In genomic region chr9:103837940-103838339, GRCh38 we compare ENCODE assay signal across 17 cellular contexts.
DNase-seq lines count a peak whose midpoint lies in the region; ATAC-seq and TF ChIP-seq lines count a peak whose summit lies in the region.
"Had no signal": no experiment of that assay in that cellular context is flagged by ENCODE, and none has a peak within 500 bp of the region (broad histone marks: within the 10 kb centered on the region; RNA-seq: fewer than 3 reads in every experiment).

No MANE protein-coding gene starts in this region.

- H2BK15ac ChIP-seq in mesendoderm (replicated peaks; ENCODE audit: low read depth): no peak overlapping the region

- no peak overlapping the region for H3K56ac ChIP-seq in mesendoderm (ENCODE audit: low read length)

- no peaks in the 10 kb centered on the region for H3K4me1 ChIP-seq in mesendoderm (ENCODE audit: control insufficient read depth, low read depth, low read length)
- H3K4me1 ChIP-seq: BLaER1, Caco-2 had no signal

- H3K79me1 ChIP-seq in mesendoderm (ENCODE audit: low read length): no peaks in the 10 kb centered on the region

- no peak overlapping the region for H3K9ac ChIP-seq in mesendoderm (ENCODE audit: low read length)
- H3K9ac ChIP-seq: BLaER1 had no signal

- no peaks in the 10 kb centered on the region; the same call in 1 of the 2 replicates for H3K9me3 Mint-ChIP-seq in WTC11
- H3K9me3 Mint-ChIP-seq in activated T-helper 2 cell treated with anti-CD3 and anti-CD28 coated beads, Interferon-gamma antibody, Interleukin-2, Interleukin-4, amounts not matched to agents 10 μg/mL and 5 μg/mL and 100 μg/mL, durations not matched to agents 14 hours and 24 hours and 36 hours: no peaks in the 10 kb centered on the region

- H4K8ac ChIP-seq in mesendoderm (ENCODE audit: low read depth, low read length): no peak overlapping the region

- H2AK5ac ChIP-seq in mesendoderm (ENCODE audit: low read length): no peak overlapping the region

- POLR2A ChIA-PET in WTC11 (lab: Charles Lee): no interaction called here

- H3K27me3 Mint-ChIP-seq in WTC11 (ENCODE audit: low read depth): peaks cover 7% of the 10 kb centered on the region; the same call in 1 of the 2 replicates
- no peaks in the 10 kb centered on the region for H3K27me3 Mint-ChIP-seq in activated T-helper 2 cell treated with anti-CD3 and anti-CD28 coated beads, Interferon-gamma antibody, Interleukin-2, Interleukin-4, amounts not matched to agents 10 μg/mL and 5 μg/mL and 100 μg/mL, durations not matched to agents 14 hours and 24 hours and 36 hours (ENCODE audit: low read depth)
- H3K27me3 Mint-ChIP-seq: CD8-positive, alpha-beta memory T cell had no signal

- no peak overlapping the region for H3K4me3 ChIP-seq in mesendoderm (ENCODE audit: low read length)
- H3K4me3 ChIP-seq: BLaER1, K562 had no signal

- H3K23ac ChIP-seq in mesendoderm (ENCODE audit: low read length): no peak overlapping the region

- DNase-seq in NCI-H1092 treated with DMSO at 0.1 percent for 48 hours (lab: John Stamatoyannopoulos, UW) (peak; percentile 31), NCI-H1092 (lab: John Stamatoyannopoulos, UW) (no peak), WTC11 (ENCODE audit: low spot score) (no peak), mesendoderm (peak; percentile 6)
- no peak for DNase-seq in activated CD8-positive, alpha-beta memory T cell treated with anti-CD3 and anti-CD28 coated beads for 24 hours
- no peak for DNase-seq in activated T-helper 2 cell treated with anti-CD3 and anti-CD28 coated beads, Interferon-gamma antibody, Interleukin-2, Interleukin-4, amounts not matched to agents 10 μg/mL and 5 μg/mL and 100 μg/mL, durations not matched to agents 14 hours and 24 hours and 36 hours (ENCODE audit: low spot score)
- DNase-seq: Caco-2; CD8-positive, alpha-beta memory T cell; DMS53; GF-D8; GOT3 had no signal

- intact Hi-C loops in activated T-helper 2 cell treated with anti-CD3 and anti-CD28 coated beads, Interferon-gamma antibody, Interleukin-2, Interleukin-4, amounts not matched to agents 10 μg/mL and 5 μg/mL and 100 μg/mL, durations not matched to agents 14 hours and 24 hours and 36 hours (cut with micrococcal nuclease): no loop called here

- no peak for TF ChIP-seq CTCF in WTC11 (IDR thresholded peaks at IDR 0.05)

- peaks cover 9% of the 10 kb centered on the region for H3K4me1 Mint-ChIP-seq in WTC11
- H3K4me1 Mint-ChIP-seq in activated T-helper 2 cell treated with anti-CD3 and anti-CD28 coated beads, Interferon-gamma antibody, Interleukin-2, Interleukin-4, amounts not matched to agents 10 μg/mL and 5 μg/mL and 100 μg/mL, durations not matched to agents 14 hours and 24 hours and 36 hours (ENCODE audit: low read depth): no peaks in the 10 kb centered on the region
- H3K4me1 Mint-ChIP-seq: CD8-positive, alpha-beta memory T cell had no signal

- CTCF ChIA-PET in WTC11 (lab: Charles Lee): no interaction called here

- WGBS in mesendoderm (ENCODE audit: extremely low coverage, insufficient coverage, low lambda C conversion rate): no CpG with 5 or more reads among the region's 1 CpG

- H3K79me2 ChIP-seq in mesendoderm (ENCODE audit: control insufficient read depth, insufficient read depth, low read length): no peaks in the 10 kb centered on the region

- H3K27me3 ChIP-seq in mesendoderm (ENCODE audit: insufficient read depth, low read length, poor library complexity): no peaks in the 10 kb centered on the region
- H3K27me3 ChIP-seq: BLaER1 had no signal

- no peak overlapping the region for H3K18ac ChIP-seq in mesendoderm (ENCODE audit: low read length)

- H3K36me3 Mint-ChIP-seq in WTC11: no peaks in the 10 kb centered on the region
- no peaks in the 10 kb centered on the region for H3K36me3 Mint-ChIP-seq in activated T-helper 2 cell treated with anti-CD3 and anti-CD28 coated beads, Interferon-gamma antibody, Interleukin-2, Interleukin-4, amounts not matched to agents 10 μg/mL and 5 μg/mL and 100 μg/mL, durations not matched to agents 14 hours and 24 hours and 36 hours (ENCODE audit: low read depth)
- H3K36me3 Mint-ChIP-seq: CD8-positive, alpha-beta memory T cell had no signal

- H4K5ac ChIP-seq in mesendoderm (ENCODE audit: low read length): no peak overlapping the region

- no peak overlapping the region for H3K4me3 Mint-ChIP-seq in WTC11
- no peak overlapping the region for H3K4me3 Mint-ChIP-seq in activated T-helper 2 cell treated with anti-CD3 and anti-CD28 coated beads, Interferon-gamma antibody, Interleukin-2, Interleukin-4, amounts not matched to agents 10 μg/mL and 5 μg/mL and 100 μg/mL, durations not matched to agents 14 hours and 24 hours and 36 hours (ENCODE audit: low read depth)
- H3K4me3 Mint-ChIP-seq: CD8-positive, alpha-beta memory T cell had no signal

- no peak overlapping the region for H3K4me2 ChIP-seq in mesendoderm (ENCODE audit: low read length)
- H3K4me2 ChIP-seq: BLaER1 had no signal

- H3K4ac ChIP-seq in mesendoderm (ENCODE audit: low read depth, low read length): no peak overlapping the region

- no peak overlapping the region for H2BK120ac ChIP-seq in mesendoderm (ENCODE audit: low read depth, low read length)

- no peak overlapping the region for H3K27ac ChIP-seq in mesendoderm (ENCODE audit: low read depth, low read length)
- H3K27ac ChIP-seq: 22Rv1, BLaER1, HL-60 had no signal

- no peaks in the 10 kb centered on the region for H3K36me3 ChIP-seq in mesendoderm (ENCODE audit: control insufficient read depth, insufficient read depth, low read length)
- H3K36me3 ChIP-seq: BLaER1 had no signal

- H2BK5ac ChIP-seq in mesendoderm (ENCODE audit: low read length): no peak overlapping the region

- H3K27ac Mint-ChIP-seq in WTC11: no peak overlapping the region
- H3K27ac Mint-ChIP-seq in activated T-helper 2 cell treated with anti-CD3 and anti-CD28 coated beads, Interferon-gamma antibody, Interleukin-2, Interleukin-4, amounts not matched to agents 10 μg/mL and 5 μg/mL and 100 μg/mL, durations not matched to agents 14 hours and 24 hours and 36 hours: no peak overlapping the region
- H3K27ac Mint-ChIP-seq: CD8-positive, alpha-beta memory T cell had no signal

- ATAC-seq in WTC11 (peak; percentile 91), GM21576 (IDR thresholded peaks at IDR 0.05; ENCODE audit: unreplicated experiment) (no peak), GM19397 (IDR thresholded peaks at IDR 0.05; ENCODE audit: unreplicated experiment) (no peak)
- ATAC-seq: K562 had no signal

TF ChIP-seq in WTC11, 78 proteins besides CTCF, POLR2A, EP300 and RAD21 (continues in another document):
- TF ChIP-seq ZNF121 (CRISPR knock-in tag; IDR thresholded peaks at IDR 0.05): no peak
- TF ChIP-seq ZNF423 (CRISPR knock-in tag; IDR thresholded peaks at IDR 0.05): no peak
- TF ChIP-seq, protein P1, sequence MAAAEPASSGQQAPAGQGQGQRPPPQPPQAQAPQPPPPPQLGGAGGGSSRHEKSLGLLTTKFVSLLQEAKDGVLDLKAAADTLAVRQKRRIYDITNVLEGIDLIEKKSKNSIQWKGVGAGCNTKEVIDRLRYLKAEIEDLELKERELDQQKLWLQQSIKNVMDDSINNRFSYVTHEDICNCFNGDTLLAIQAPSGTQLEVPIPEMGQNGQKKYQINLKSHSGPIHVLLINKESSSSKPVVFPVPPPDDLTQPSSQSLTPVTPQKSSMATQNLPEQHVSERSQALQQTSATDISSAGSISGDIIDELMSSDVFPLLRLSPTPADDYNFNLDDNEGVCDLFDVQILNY (CRISPR knock-in tag; IDR thresholded peaks at IDR 0.05): no peak
- no peak for TF ChIP-seq CDX4 (CRISPR knock-in tag; IDR thresholded peaks at IDR 0.05; ENCODE audit: borderline replicate concordance)
- no peak for TF ChIP-seq FOXJ3 (CRISPR knock-in tag; IDR thresholded peaks at IDR 0.05; ENCODE audit: borderline replicate concordance)
- no peak for TF ChIP-seq CREB1 (CRISPR knock-in tag; IDR thresholded peaks at IDR 0.05)
- no peak for TF ChIP-seq ZNF512 (CRISPR knock-in tag; IDR thresholded peaks at IDR 0.05; ENCODE audit: borderline replicate concordance)

Comparison
In these comparisons a context has a peak if more than half of its experiments do, and no peak if none do; other contexts are left out.
1. DNase-seq: peak in NCI-H1092 treated with DMSO at 0.1 percent for 48 hours (single experiment) and mesendoderm (single experiment); none in NCI-H1092 (single experiment), WTC11 (single experiment), activated CD8-positive, alpha-beta memory T cell treated with anti-CD3 and anti-CD28 coated beads for 24 hours (single experiment) and activated T-helper 2 cell treated with anti-CD3 and anti-CD28 coated beads, Interferon-gamma antibody, Interleukin-2, Interleukin-4, amounts not matched to agents 10 μg/mL and 5 μg/mL and 100 μg/mL, durations not matched to agents 14 hours and 24 hours and 36 hours (single experiment).